1 cellular context compared by ENCODE assay signal in the genomic region with DNA sequence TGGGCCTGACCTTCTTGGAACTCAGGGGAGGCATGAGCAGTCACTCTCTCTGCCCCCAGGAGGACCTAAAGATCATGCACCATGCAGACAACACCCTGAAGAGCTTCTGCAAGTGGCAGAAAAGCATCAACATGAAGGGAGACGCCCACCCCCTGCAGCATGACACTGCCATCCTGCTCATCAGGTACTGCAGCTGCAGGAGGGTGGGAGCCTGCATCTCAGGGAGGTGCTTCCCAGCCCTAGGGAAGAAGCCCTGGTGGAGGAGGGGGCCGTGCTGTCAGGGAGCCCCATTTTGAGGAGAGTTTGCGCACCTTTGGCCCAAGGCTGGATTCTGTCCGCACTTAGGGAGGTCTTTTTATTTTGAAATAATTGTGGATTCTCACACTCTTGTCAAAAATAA. TPM values are rescaled to one million over a fixed set of nuclear protein-coding genes. Genes with fewer than 3 reads are reported as not detected.
"Had no signal": no experiment of that assay in that cellular context is flagged by ENCODE, and none has a peak within 500 bp of the region (broad histone marks: within the 10 kb centered on the region; RNA-seq: fewer than 3 reads in every experiment).

No MANE protein-coding gene starts in this region.

RNA-seq across cellular contexts. Expression of gene SAXO2, which starts 42.1 kb away (rescaled TPM):
- total RNA-seq: IMR-90 had no signal
